Comparison of ENCODE assay signal across 8 cellular contexts in the genomic region with DNA sequence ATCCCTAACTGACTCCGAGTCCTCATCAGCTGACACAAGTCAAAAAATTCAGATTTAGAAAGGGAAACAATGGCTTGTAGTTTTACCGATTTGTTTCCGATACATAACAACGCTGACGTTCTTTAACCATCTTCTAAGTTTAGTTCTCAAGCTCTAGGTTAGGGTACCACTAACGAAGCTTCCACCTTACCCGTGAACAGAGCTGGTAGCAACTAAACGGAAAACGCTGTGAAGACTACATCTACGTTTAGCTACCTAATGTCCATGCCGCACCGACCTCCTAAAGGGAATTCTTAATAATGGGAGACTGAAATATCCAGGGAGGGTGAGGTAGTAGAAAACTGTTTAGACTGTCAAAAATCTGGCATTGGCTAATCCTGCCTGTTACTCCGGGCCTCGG. TPM values are rescaled to one million over a fixed set of nuclear protein-coding genes. Genes with fewer than 3 reads are reported as not detected.
DNase-seq lines count a peak whose midpoint lies in the region; ATAC-seq and FAIRE-seq lines count a peak whose summit lies in the region.

No MANE protein-coding gene starts in this region.

- 0 out of 2 replicates have a peak, but pooled peaks cover 2% of the 10 kb centered on the region for H3K36me3 ChIP-seq in iPS DF 6.9 (ENCODE audit: control insufficient read depth, insufficient read depth, low read length)

- no CpG with 5 or more reads among the region's 14 CpGs for WGBS in iPS DF 6.9 (ENCODE audit: insufficient coverage, insufficient read length)

- no peak overlapping the region for H3K27ac ChIP-seq in iPS DF 6.9 (ENCODE audit: low read length)

- no peaks in the 10 kb centered on the region for H3K9me3 Mint-ChIP-seq in activated CD4-positive, alpha-beta memory T cell treated with anti-CD3 and anti-CD28 coated beads for 36 hours
- no peaks in the 10 kb centered on the region for H3K9me3 Mint-ChIP-seq in stimulated activated effector memory CD8-positive, alpha-beta T cell treated with anti-CD3 and anti-CD28 coated beads, Interleukin-12 subunit alpha, Interleukin-12 subunit beta, amount 100 ng/mL, for 72 hours

- intact Hi-C loops in activated CD4-positive, alpha-beta memory T cell treated with anti-CD3 and anti-CD28 coated beads for 36 hours (cut with micrococcal nuclease): loop anchor here (2.0 kb wide), 1 partner anchor 808 kb away; no protein-coding TSS in a partner anchor

- H3K27me3 Mint-ChIP-seq in activated CD4-positive, alpha-beta memory T cell treated with anti-CD3 and anti-CD28 coated beads for 36 hours: no peaks in the 10 kb centered on the region

- no peak for ATAC-seq in stimulated activated effector memory CD8-positive, alpha-beta T cell treated with anti-CD3 and anti-CD28 coated beads, Interleukin-12 subunit alpha, Interleukin-12 subunit beta, amount 100 ng/mL, for 72 hours
- no peak for ATAC-seq in HG02938 (IDR thresholded peaks at IDR 0.05; ENCODE audit: unreplicated experiment)

- H3K4me3 ChIP-seq in iPS DF 6.9 (ENCODE audit: low read length): peak overlapping the region; percentile 85; the same call in 1 of the 2 replicates

- peak overlapping the region; percentile 90 for H3K4me3 Mint-ChIP-seq in activated CD4-positive, alpha-beta memory T cell treated with anti-CD3 and anti-CD28 coated beads for 36 hours
- peak overlapping the region; percentile 90 for H3K4me3 Mint-ChIP-seq in stimulated activated effector memory CD8-positive, alpha-beta T cell treated with anti-CD3 and anti-CD28 coated beads, Interleukin-12 subunit alpha, Interleukin-12 subunit beta, amount 100 ng/mL, for 72 hours

- H3K27ac Mint-ChIP-seq in activated CD4-positive, alpha-beta memory T cell treated with anti-CD3 and anti-CD28 coated beads for 36 hours: peak overlapping the region; percentile 96
- H3K27ac Mint-ChIP-seq in stimulated activated effector memory CD8-positive, alpha-beta T cell treated with anti-CD3 and anti-CD28 coated beads, Interleukin-12 subunit alpha, Interleukin-12 subunit beta, amount 100 ng/mL, for 72 hours: peak overlapping the region; percentile 97

- CTCF ChIA-PET in activated CD4-positive, alpha-beta memory T cell treated with anti-CD3 and anti-CD28 coated beads for 36 hours (lab: Charles Lee): interaction anchor here (0.8 to 2.5 kb wide), 4 partner anchors 11 to 86 kb away, joined by 3 to 18 read pairs (median 4); partner anchors contain the start of gene PGAP2

- POLR2A ChIA-PET in activated CD4-positive, alpha-beta memory T cell treated with anti-CD3 and anti-CD28 coated beads for 36 hours (lab: Charles Lee): interaction anchor here (0.6 to 3.5 kb wide), 2 partner anchors 11 to 45 kb away, joined by 3 to 18 read pairs; partner anchors contain the start of gene RHOG

- no peaks in the 10 kb centered on the region for H3K4me1 ChIP-seq in iPS DF 6.9 (ENCODE audit: control insufficient read depth, insufficient read depth, low read length)

- no peaks in the 10 kb centered on the region for H3K9me3 ChIP-seq in iPS DF 6.9 (ENCODE audit: control insufficient read depth, insufficient read depth, low read length)

- no peak for FAIRE-seq in RCC 7860 (lab: Jason Lieb, UNC)

- DNase-seq in DMS53 (lab: John Stamatoyannopoulos, UW) (peak; percentile 29), DMS53 treated with DMSO at 0.1 percent for 48 hours (lab: John Stamatoyannopoulos, UW; ENCODE audit: unreplicated experiment) (no peak), iPS DF 6.9 (ENCODE audit: low read depth, low spot score) (no peak), RCC 7860 (ENCODE audit: low spot score) (no peak)
- DNase-seq in activated CD4-positive, alpha-beta memory T cell treated with anti-CD3 and anti-CD28 coated beads for 36 hours: no peak
- DNase-seq in stimulated activated effector memory CD8-positive, alpha-beta T cell treated with anti-CD3 and anti-CD28 coated beads, Interleukin-12 subunit alpha, Interleukin-12 subunit beta, amount 100 ng/mL, for 72 hours (ENCODE audit: low spot score in 2 of 2): no peak
- DNase-seq in NK-92 treated with Interleukin-12 subunit alpha and Interleukin-12 subunit beta, amount 100 ng/mL, for 24 hours (lab: John Stamatoyannopoulos, UW): no peak

- no peaks in the 10 kb centered on the region for H3K27me3 ChIP-seq in iPS DF 6.9 (ENCODE audit: control insufficient read depth, insufficient read depth, low read length)

- peaks cover 39% of the 10 kb centered on the region for H3K4me1 Mint-ChIP-seq in activated CD4-positive, alpha-beta memory T cell treated with anti-CD3 and anti-CD28 coated beads for 36 hours (ENCODE audit: low read depth)
- H3K4me1 Mint-ChIP-seq in stimulated activated effector memory CD8-positive, alpha-beta T cell treated with anti-CD3 and anti-CD28 coated beads, Interleukin-12 subunit alpha, Interleukin-12 subunit beta, amount 100 ng/mL, for 72 hours: peaks cover 44% of the 10 kb centered on the region

- peaks cover 26% of the 10 kb centered on the region for H3K36me3 Mint-ChIP-seq in activated CD4-positive, alpha-beta memory T cell treated with anti-CD3 and anti-CD28 coated beads for 36 hours
- H3K36me3 Mint-ChIP-seq in stimulated activated effector memory CD8-positive, alpha-beta T cell treated with anti-CD3 and anti-CD28 coated beads, Interleukin-12 subunit alpha, Interleukin-12 subunit beta, amount 100 ng/mL, for 72 hours: peaks cover 62% of the 10 kb centered on the region

RNA-seq across cellular contexts. Expression of gene NUP98, which starts 1.0 kb away (rescaled TPM):
- 100 to 1,000 TPM in 1 of 2 experiments, 10 to 100 TPM in 1; 90.6 to 104 TPM for total RNA-seq in activated CD4-positive, alpha-beta memory T cell treated with anti-CD3 and anti-CD28 coated beads for 36 hours

RNA-seq across cellular contexts. Expression of gene PGAP2, which starts 12.0 kb away (rescaled TPM):
- total RNA-seq in activated CD4-positive, alpha-beta memory T cell treated with anti-CD3 and anti-CD28 coated beads for 36 hours: 10 to 100 TPM; 27.4 to 30.2 TPM

RNA-seq across cellular contexts. Expression of gene RHOG, which starts 44.4 kb away (rescaled TPM):
- total RNA-seq in activated CD4-positive, alpha-beta memory T cell treated with anti-CD3 and anti-CD28 coated beads for 36 hours: 100 to 1,000 TPM; 181 to 186 TPM

RNA-seq across cellular contexts. Expression of gene STIM1, which starts 59.1 kb away (rescaled TPM):
- total RNA-seq in activated CD4-positive, alpha-beta memory T cell treated with anti-CD3 and anti-CD28 coated beads for 36 hours: 10 to 100 TPM; 55.9 to 61.1 TPM
